ENCODE assay signal across 1 cellular context in genomic region chr2:165239826-165240618, GRCh38.
TF ChIP-seq lines count a peak whose summit lies in the region.

No MANE protein-coding gene starts in this region.

TF ChIP-seq in K562, 482 proteins besides CTCF, POLR2A, EP300 and RAD21:
- TF ChIP-seq TFE3 (CRISPR knock-in tag; IDR thresholded peaks at IDR 0.05) (peak; percentile 72), ZBTB43 (CRISPR knock-in tag; IDR thresholded peaks at IDR 0.05) (no peak), RBM14 (IDR thresholded peaks at IDR 0.05; ENCODE audit: borderline replicate concordance, insufficient read depth, low read depth, low read length) (no peak), ARHGAP35 (IDR thresholded peaks at IDR 0.05; ENCODE audit: partially characterized antibody) (no peak), ZNF696 (CRISPR knock-in tag; conservative IDR thresholded peaks at IDR 0.05) (no peak), HDAC1 (IDR thresholded peaks at IDR 0.05) (no peak), ZNF140 (CRISPR knock-in tag; IDR thresholded peaks at IDR 0.05) (no peak)
